Comparison of ENCODE assay signal across 11 cellular contexts in the genomic region with DNA sequence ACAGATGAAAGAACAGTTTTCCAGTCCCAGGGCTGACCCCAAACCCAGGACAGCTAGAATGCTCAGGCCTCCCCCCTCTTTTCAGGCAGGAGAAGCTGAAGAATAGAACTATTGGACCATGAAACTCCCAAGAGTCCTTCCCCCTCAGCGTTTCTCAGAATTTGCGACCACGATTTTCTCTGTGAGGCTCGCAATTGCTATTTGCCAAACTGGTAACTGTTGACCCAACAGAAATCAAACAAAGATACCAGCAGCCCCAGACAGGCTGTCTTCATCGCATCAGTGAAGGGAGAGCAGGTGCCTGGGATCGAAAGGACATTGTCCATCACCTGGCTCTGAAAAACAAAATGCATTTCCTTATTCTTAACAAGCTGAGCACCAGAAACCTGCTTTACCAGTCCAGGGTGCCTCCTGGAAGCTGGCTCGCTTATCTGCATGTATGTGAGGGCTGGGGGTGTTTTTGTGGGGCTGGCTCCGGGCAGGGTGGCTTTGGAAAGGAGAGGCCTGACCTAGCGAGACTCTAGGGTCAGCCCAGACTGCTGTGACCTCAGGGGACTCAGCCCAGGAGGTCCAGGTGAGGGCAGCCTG. TPM values are rescaled to one million over a fixed set of nuclear protein-coding genes. Genes with fewer than 3 reads are reported as not detected.
DNase-seq lines count a peak whose midpoint lies in the region; ATAC-seq and TF ChIP-seq lines count a peak whose summit lies in the region.
"Had no signal": no experiment of that assay in that cellular context is flagged by ENCODE, and none has a peak within 500 bp of the region (broad histone marks: within the 10 kb centered on the region; RNA-seq: fewer than 3 reads in every experiment).

No MANE protein-coding gene starts in this region.

- ATAC-seq in left lobe of liver (peak; percentile 64), HG02763 (IDR thresholded peaks at IDR 0.05; ENCODE audit: unreplicated experiment) (no peak)

- H3K27ac ChIP-seq in RWPE1 (peak overlapping the region; percentile 74), suprapubic skin (peak overlapping the region; percentile 42)
- H3K27ac ChIP-seq: adrenal gland, KMS-11 had no signal

- CTCF ChIA-PET in RWPE1 (lab: Yijun Ruan, JAX), result interaction anchor here (1.1 kb wide), 2 partner anchors 9 to 23 kb away, joined by 4 to 5 read pairs; no protein-coding TSS in a partner anchor

- H3K9me3 ChIP-seq in suprapubic skin, result no peaks in the 10 kb centered on the region
- H3K9me3 ChIP-seq: adrenal gland had no signal

- TF ChIP-seq CTCF in RWPE1 (conservative IDR thresholded peaks at IDR 0.05; ENCODE audit: low read depth) (no peak), suprapubic skin (IDR thresholded peaks at IDR 0.05) (no peak)

- H3K4me1 ChIP-seq in suprapubic skin, result peaks cover 17% of the 10 kb centered on the region
- H3K4me1 ChIP-seq: adrenal gland had no signal

- no peak overlapping the region for H3K4me3 ChIP-seq in suprapubic skin
- H3K4me3 ChIP-seq: adrenal gland had no signal

- H3K27me3 ChIP-seq in suprapubic skin, result no peaks in the 10 kb centered on the region
- H3K27me3 ChIP-seq: adrenal gland had no signal

- DNase-seq in KBM-7 (peak; percentile 46), RWPE1 (ENCODE audit: low spot score) (no peak), left lobe of liver (ENCODE audit: low spot score) (no peak), suprapubic skin (ENCODE audit: low spot score in 2 of 2) (no peak), T1000 (lab: John Stamatoyannopoulos, UW) (no peak)
- no peak for DNase-seq in stimulated activated CD4-positive, alpha-beta T cell treated with anti-CD3 and anti-CD28 coated beads, Interleukin-2, amount 100 ng/mL, for 24 hours
- DNase-seq: activated CD4-positive, alpha-beta T cell treated with anti-CD3 and anti-CD28 coated beads, Interleukin-2, amount 50 U/mL, for 4 hours; adrenal gland; naive B cell had no signal

- no peak for TF ChIP-seq EP300 in suprapubic skin (IDR thresholded peaks at IDR 0.05)

- no peaks in the 10 kb centered on the region for H3K36me3 ChIP-seq in suprapubic skin
- H3K36me3 ChIP-seq: adrenal gland had no signal

- POLR2A ChIA-PET in RWPE1 (lab: Yijun Ruan, JAX; ENCODE audit: low non-redundant PET), result no interaction called here

- TF ChIP-seq POLR2A in suprapubic skin (IDR thresholded peaks at IDR 0.05), result no peak

- in situ Hi-C loops in KBM-7 (cut with MboI; ENCODE audit: low pct_unique_long_range_greater_than_20kb, low sequenced_read_pairs), result no loop called here

- WGBS in suprapubic skin, result 75% methylated on average over 9 of the region's 9 CpGs

RNA-seq across cellular contexts. Expression of gene WWC1, which starts 24.6 kb away (rescaled TPM):
- total RNA-seq in left lobe of liver (11.2 TPM), suprapubic skin (10 to 100 TPM; 28.3 to 38.3 (median 31.6) TPM)
